In the genomic region with DNA sequence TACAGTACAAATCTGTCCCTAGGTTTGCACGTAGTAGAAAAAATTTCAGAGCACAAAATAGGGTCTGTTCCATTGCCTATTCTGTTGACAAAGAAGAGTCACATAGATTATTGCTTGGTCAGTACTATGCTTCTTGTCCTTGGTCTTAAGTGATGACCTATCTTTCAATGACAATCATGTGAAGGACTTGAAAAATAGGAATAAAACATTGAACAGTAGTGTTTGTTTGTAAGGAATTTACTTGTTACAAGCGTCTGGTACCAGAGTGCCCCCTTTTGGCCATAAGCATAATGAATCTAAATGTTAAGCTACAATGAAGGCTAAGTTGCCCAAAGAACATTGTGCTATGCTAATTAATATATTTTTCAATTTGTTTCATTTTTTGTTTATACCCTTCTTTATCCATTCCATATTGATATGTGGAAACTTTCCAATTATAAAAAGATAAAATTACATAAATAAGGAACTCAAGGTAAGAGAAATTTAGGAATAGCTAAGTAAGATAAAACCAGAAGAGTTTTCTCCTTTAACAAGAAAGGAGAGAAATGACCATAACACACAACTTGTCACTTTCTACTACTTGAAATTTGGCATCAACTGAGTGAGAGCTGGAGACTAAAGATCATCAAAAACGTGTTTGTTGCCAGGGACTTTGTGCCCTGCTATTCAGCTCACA, we compare ENCODE assay signal across 8 cellular contexts.
DNase-seq lines count a peak whose midpoint lies in the region; ATAC-seq, FAIRE-seq and TF ChIP-seq lines count a peak whose summit lies in the region.

No MANE protein-coding gene starts in this region.

- no peak overlapping the region for H3K27ac ChIP-seq in A549
- H3K27ac ChIP-seq in IMR-90 (ENCODE audit: insufficient read depth, low read length): no peak overlapping the region
- no peak overlapping the region for H3K27ac ChIP-seq in SJCRH30
- H3K27ac ChIP-seq in neural progenitor cell: no peak overlapping the region

- H3K23ac ChIP-seq in IMR-90 (ENCODE audit: low read depth, low read length): no peak overlapping the region

- no peak overlapping the region for H4K8ac ChIP-seq in IMR-90 (ENCODE audit: low read depth in 2 of 2, low read length in 2 of 2)

- H4K20me1 ChIP-seq in IMR-90 (ENCODE audit: insufficient read depth, low read length) (no peaks in the 10 kb centered on the region), neural progenitor cell (ENCODE audit: low read depth) (no peaks in the 10 kb centered on the region)

- no peak for TF ChIP-seq EP300 in A549 (IDR thresholded peaks at IDR 0.05)

- H3K9me3 ChIP-seq in A549 (no peaks in the 10 kb centered on the region), IMR-90 (ENCODE audit: control insufficient read depth, insufficient read depth, low read length) (peaks cover 2% of the 10 kb centered on the region), SJCRH30 (replicated peaks) (no peaks in the 10 kb centered on the region), neural progenitor cell (ENCODE audit: low read depth) (no peaks in the 10 kb centered on the region)

- no peak overlapping the region for H2BK20ac ChIP-seq in IMR-90 (ENCODE audit: low read depth, low read length)

- no TSS peak for BruUV-seq in IMR-90 (replicated peaks; lab: Mats Ljungman, UMichigan)

- POLR2A ChIA-PET in A549 (lab: Yijun Ruan, JAX) (no interaction called here), IMR-90 (lab: Charles Lee; ENCODE audit: unreplicated experiment) (interaction anchor here (0.6 kb wide), 1 partner anchor 15 kb away, joined by 3 read pairs; no protein-coding TSS in a partner anchor)

- no peak overlapping the region for H3K18ac ChIP-seq in IMR-90 (ENCODE audit: low read depth, low read length)

- no peak overlapping the region for H3K4me3 Mint-ChIP-seq in neural progenitor cell

- no peak overlapping the region for H3K4ac ChIP-seq in IMR-90 (ENCODE audit: low read depth, low read length)

- DNase-seq in A549 (ENCODE audit: low read depth in 1 of 2, low spot score in 1 of 2) (peak in 1 of 2 experiments; percentile 79), ELR (ENCODE audit: low read depth) (peak; percentile 65), IMR-90 (peak; percentile 83), SJCRH30 (peak; percentile 29 to 71), epithelial cell of esophagus (ENCODE audit: low read depth) (peak; percentile 80), neural progenitor cell (ENCODE audit: low spot score) (peak; percentile 50)
- DNase-seq in activated effector memory CD4-positive, alpha-beta T cell treated with anti-CD3 and anti-CD28 coated beads, Interleukin-2, amount 50 U/mL, for 16 hours: no peak

- H3K9me3 Mint-ChIP-seq in neural progenitor cell: peaks cover 3% of the 10 kb centered on the region

- TF ChIP-seq RAD21 in A549 (conservative IDR thresholded peaks at IDR 0.05 in 1 of 2, IDR thresholded peaks at IDR 0.05 in 1 of 2) (peak; percentile 62 to 73), IMR-90 (IDR thresholded peaks at IDR 0.05; ENCODE audit: low read length) (peak; percentile 86)

- no peaks in the 10 kb centered on the region for H3K79me1 ChIP-seq in IMR-90 (ENCODE audit: low read depth in 1 of 2, low read length in 2 of 2)

- H3K27me3 Mint-ChIP-seq in neural progenitor cell (ENCODE audit: insufficient read depth, low read depth): no peaks in the 10 kb centered on the region

- peak; percentile 70 for FAIRE-seq in A549 (lab: Jason Lieb, UNC)

- no peaks in the 10 kb centered on the region for H3K79me2 ChIP-seq in neural progenitor cell (ENCODE audit: low read depth)

- no peaks in the 10 kb centered on the region for H3F3A ChIP-seq in neural progenitor cell (ENCODE audit: low read depth)

- CTCF ChIA-PET in A549 (lab: Yijun Ruan, JAX): interaction anchor here (0.7 to 13.2 kb wide), 21 partner anchors 10 to 359 kb away, joined by 3 to 296 read pairs (median 3); a partner anchor contains a TSS
- CTCF ChIA-PET in IMR-90 (lab: Yijun Ruan, JAX): interaction anchor here (0.5 to 2.4 kb wide), 24 partner anchors 9 to 1369 kb away, joined by 3 to 20 read pairs (median 3); no protein-coding TSS in a partner anchor

- H3K9ac ChIP-seq in IMR-90 (ENCODE audit: low read depth, low read length) (no peak overlapping the region), neural progenitor cell (no peak overlapping the region)

- dilution Hi-C loops in IMR-90 (cut with HindIII; ENCODE audit: low sequenced_read_pairs, unreplicated experiment): no loop called here

- H2BK120ac ChIP-seq in IMR-90 (ENCODE audit: low read depth, low read length): no peak overlapping the region

- H3K27ac Mint-ChIP-seq in neural progenitor cell: no peak overlapping the region

- intact Hi-C loops in IMR-90 (cut with micrococcal nuclease): loop anchor here (1.0 to 10.0 kb wide), 4 partner anchors 52 to 430 kb away; no protein-coding TSS in a partner anchor

- TF ChIP-seq POLR2A in A549 (IDR thresholded peaks at IDR 0.05; ENCODE audit: low read length) (no peak), IMR-90 (IDR thresholded peaks at IDR 0.05; ENCODE audit: low read depth, low read length) (no peak)

- H4K91ac ChIP-seq in IMR-90 (ENCODE audit: insufficient read depth, low read depth, low read length): no peak overlapping the region

- H3K9me1 ChIP-seq in IMR-90 (ENCODE audit: insufficient read depth, low read length): no peaks in the 10 kb centered on the region

- no peak overlapping the region for H4K5ac ChIP-seq in IMR-90 (ENCODE audit: low read depth, low read length)

- H2BK15ac ChIP-seq in IMR-90 (ENCODE audit: low read depth, low read length): no peak overlapping the region

- H3K4me3 ChIP-seq in A549: no peak overlapping the region
- no peak overlapping the region for H3K4me3 ChIP-seq in IMR-90 (ENCODE audit: insufficient read depth, low read depth, low read length)
- no peak overlapping the region for H3K4me3 ChIP-seq in SJCRH30
- no peak overlapping the region for H3K4me3 ChIP-seq in epithelial cell of esophagus (ENCODE audit: low read length)
- H3K4me3 ChIP-seq in neural progenitor cell: no peak overlapping the region

- H3K4me1 ChIP-seq in A549 (no peaks in the 10 kb centered on the region), IMR-90 (ENCODE audit: control insufficient read depth, insufficient read depth, low read length) (peaks cover 2% of the 10 kb centered on the region; the same call in 1 of the 2 replicates), SJCRH30 (no peaks in the 10 kb centered on the region), neural progenitor cell (peaks cover 20% of the 10 kb centered on the region)

- H3K14ac ChIP-seq in IMR-90 (replicated peaks; ENCODE audit: low read depth, low read length): no peak overlapping the region

- H3K36me3 ChIP-seq in IMR-90 (ENCODE audit: control insufficient read depth, insufficient read depth, low read length) (no peaks in the 10 kb centered on the region), SJCRH30 (no peaks in the 10 kb centered on the region), neural progenitor cell (no peaks in the 10 kb centered on the region)

- in situ Hi-C loops in IMR-90 (cut with MboI; ENCODE audit: low sequenced_read_pairs): loop anchor here (5.0 kb wide), 1 partner anchor 52 kb away; no protein-coding TSS in a partner anchor

- H2BK5ac ChIP-seq in IMR-90 (ENCODE audit: low read depth, low read length, poor library complexity, severe bottlenecking): no peak overlapping the region

- H2AFZ ChIP-seq in IMR-90 (replicated peaks; ENCODE audit: low read length, poor library complexity) (no peak overlapping the region), neural progenitor cell (replicated peaks) (no peak overlapping the region)

- TF ChIP-seq CTCF in A549 (IDR thresholded peaks at IDR 0.05) (peak; percentile 64), IMR-90 (conservative IDR thresholded peaks at IDR 0.05; ENCODE audit: low read depth, low read length) (peak; percentile 90), epithelial cell of esophagus (IDR thresholded peaks at IDR 0.05; ENCODE audit: insufficient read depth, low read depth, low read length, missing control alignments) (peak; percentile 68), neural progenitor cell (IDR thresholded peaks at IDR 0.05) (peak; percentile 68)

- no peak overlapping the region for H3K4me2 ChIP-seq in A549
- no peak overlapping the region for H3K4me2 ChIP-seq in IMR-90 (ENCODE audit: low read depth, low read length)
- no peak overlapping the region for H3K4me2 ChIP-seq in neural progenitor cell

- no peak overlapping the region for H3K56ac ChIP-seq in IMR-90 (ENCODE audit: extremely low read depth, insufficient read depth, low read length)

- peaks cover 6% of the 10 kb centered on the region for H3K4me1 Mint-ChIP-seq in neural progenitor cell

- ATAC-seq in A549: peak in 1 of 2 experiments; percentile 69; a peak in 3 of 6 replicates
- peak; percentile 81 for ATAC-seq in IMR-90 (ENCODE audit: low read depth)
- no peak for ATAC-seq in HG02970 (IDR thresholded peaks at IDR 0.05; ENCODE audit: low FRiP score, unreplicated experiment)

- 32% methylated on average over 3 of the region's 3 CpGs for WGBS in A549 (ENCODE audit: missing lambda C conversion rate)
- WGBS in IMR-90 (ENCODE audit: extremely low coverage in 2 of 2, insufficient read length in 1 of 2), 2 experiments: 100% methylated on average over 1 of the region's 3 CpGs; no CpG with 5 or more reads in 1 of the 2 experiments

- H3K27me3 ChIP-seq in IMR-90 (ENCODE audit: control insufficient read depth, insufficient read depth, low read length) (peaks cover 2% of the 10 kb centered on the region; the same call in 1 of the 2 replicates), SJCRH30 (no peaks in the 10 kb centered on the region), neural progenitor cell (peaks cover 3% of the 10 kb centered on the region)

- peaks cover 3% of the 10 kb centered on the region for H3K36me3 Mint-ChIP-seq in neural progenitor cell

- no peak overlapping the region for H2AK9ac ChIP-seq in IMR-90 (replicated peaks; ENCODE audit: low read depth, low read length, poor library complexity)

- H2AK5ac ChIP-seq in IMR-90 (ENCODE audit: low read depth, low read length): 0 out of 2 replicates have a peak overlapping the region, but pooled peaks have one; percentile 4

TF ChIP-seq in A549, 52 proteins besides CTCF, POLR2A, EP300 and RAD21:
- TF ChIP-seq SMC3 (IDR thresholded peaks at IDR 0.05) (peak; percentile 43; the same call in 2 of the 3 replicates), HOXA7 (CRISPR knock-in tag; IDR thresholded peaks at IDR 0.05) (no peak)
TF ChIP-seq in A549: peak in this region for 1.

TF ChIP-seq in IMR-90, 13 proteins besides CTCF, POLR2A, EP300 and RAD21:
- TF ChIP-seq NFE2L2 (IDR thresholded peaks at IDR 0.05; ENCODE audit: low read depth, low read length): no peak
- no peak for TF ChIP-seq MAFK (IDR thresholded peaks at IDR 0.05; ENCODE audit: low read depth, low read length)
- TF ChIP-seq BHLHE40 (IDR thresholded peaks at IDR 0.05; ENCODE audit: low read depth, low read length): no peak
- TF ChIP-seq FOS (IDR thresholded peaks at IDR 0.05; ENCODE audit: low read depth, low read length): no peak
- peak; percentile 81 for TF ChIP-seq SMC3 (IDR thresholded peaks at IDR 0.05; ENCODE audit: low read depth, low read length)
